Comparison of ENCODE assay signal across 39 cellular contexts in genomic region chr4:154582723-154583122, GRCh38. TPM values are rescaled to one million over a fixed set of nuclear protein-coding genes. Genes with fewer than 3 reads are reported as not detected.
"Had no signal": no experiment of that assay in that cellular context is flagged by ENCODE, and none has a peak within 500 bp of the region (broad histone marks: within the 10 kb centered on the region; RNA-seq: fewer than 3 reads in every experiment).

No MANE protein-coding gene starts in this region.

- H3K36me3 ChIP-seq: MG63 had no signal

- H3K9me3 ChIP-seq: MG63 had no signal

- DNase-seq: Karpas-422, Kasumi-1, MG63, MM.1S, MV-4-11, NCI-H1048, NCI-H1092, NCI-H1092 treated with DMSO at 0.1 percent for 48 hours, NCI-H1105, NCI-H1105 treated with DMSO at 0.1 percent for 48 hours, NCI-H1417, NCI-H1417 treated with DMSO at 0.1 percent for 48 hours, NCI-H1436, NCI-H1436 treated with DMSO at 0.1 percent for 48 hours, NCI-H146, NCI-H1694, NCI-H1694 treated with DMSO at 0.1 percent for 48 hours, NCI-H187, NCI-H187 treated with DMSO at 0.1 percent for 48 hours, NCI-H1930, NCI-H2029, NCI-H2029 treated with DMSO at 0.1 percent for 48 hours, NCI-H2081, NCI-H2081 treated with DMSO at 0.1 percent for 48 hours, NCI-H2107, NCI-H2171, NCI-H2171 treated with DMSO at 0.1 percent for 48 hours, NCI-H2227 treated with DMSO at 0.1 percent for 48 hours, NCI-H226, NCI-H345, NCI-H446, NCI-H446 treated with DMSO at 0.1 percent for 48 hours, NCI-H510A, NCI-H510A treated with DMSO at 0.1 percent for 48 hours had no signal

- H3K9ac ChIP-seq: KMS-11 had no signal

- H3K4me2 ChIP-seq: KMS-11 had no signal

- H3K27ac ChIP-seq: KMS-11 had no signal

- H3K27me3 ChIP-seq: MG63 had no signal

- H3K4me3 ChIP-seq: MG63 had no signal

RNA-seq across cellular contexts. Expression of gene FGA, which starts 7.8 kb away (rescaled TPM):
- total RNA-seq: LHCN-M2, M059J, MCF 10A, NCI-H460 had no signal

RNA-seq across cellular contexts. Expression of gene FGB, which starts 19.9 kb away (rescaled TPM):
- total RNA-seq: LHCN-M2, M059J, MCF 10A had no signal

RNA-seq across cellular contexts. Expression of gene FGG, which starts 29.7 kb away (rescaled TPM):
- total RNA-seq: LHCN-M2, M059J had no signal
